9 cellular contexts compared by ENCODE assay signal in the genomic region with DNA sequence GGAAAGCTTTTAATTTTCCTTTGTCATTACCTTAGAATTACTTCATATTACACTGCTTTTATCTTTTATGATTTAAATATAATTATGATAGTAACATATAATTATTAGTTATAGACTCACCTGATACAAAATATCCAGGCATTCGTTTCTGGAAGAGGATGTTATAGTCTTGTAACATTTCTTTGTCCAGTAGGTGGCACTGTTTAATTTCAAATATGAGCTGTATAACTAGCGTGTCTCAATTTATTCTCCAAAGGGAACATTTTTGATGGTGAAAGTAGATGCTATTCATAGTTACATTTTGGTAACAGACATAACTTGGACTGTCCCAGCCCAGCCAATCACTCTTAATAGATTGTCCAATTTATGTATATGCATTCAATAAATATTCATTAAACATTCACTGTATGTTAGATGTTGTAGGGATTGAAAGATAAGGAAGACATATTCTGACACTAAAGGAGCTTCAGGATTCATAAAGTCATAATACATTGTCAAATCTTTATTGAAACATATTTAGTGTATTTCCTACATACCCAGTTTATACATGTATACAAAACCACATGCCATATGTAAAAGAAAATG. TPM values are rescaled to one million over a fixed set of nuclear protein-coding genes. Genes with fewer than 3 reads are reported as not detected.
DNase-seq lines count a peak whose midpoint lies in the region; ATAC-seq and TF ChIP-seq lines count a peak whose summit lies in the region.
"Had no signal": no experiment of that assay in that cellular context is flagged by ENCODE, and none has a peak within 500 bp of the region (broad histone marks: within the 10 kb centered on the region; RNA-seq: fewer than 3 reads in every experiment).

No MANE protein-coding gene starts in this region.

- no peak overlapping the region for H3K18ac ChIP-seq in mesendoderm (ENCODE audit: low read length)

- H3K4me1 ChIP-seq in Peyer's patch = no peaks in the 10 kb centered on the region
- H3K4me1 ChIP-seq in mesendoderm (ENCODE audit: control insufficient read depth, low read depth, low read length) = no peaks in the 10 kb centered on the region
- H3K4me1 ChIP-seq: SJSA1 had no signal

- H3K4me3 ChIP-seq in HL-60 (replicated peaks; ENCODE audit: insufficient read depth, low read length) = no peak overlapping the region
- no peak overlapping the region for H3K4me3 ChIP-seq in Peyer's patch
- H3K4me3 ChIP-seq in mesendoderm (ENCODE audit: low read length) = no peak overlapping the region
- H3K4me3 ChIP-seq: SJSA1 had no signal

- H3K36me3 ChIP-seq in Peyer's patch (no peaks in the 10 kb centered on the region), mesendoderm (ENCODE audit: control insufficient read depth, insufficient read depth, low read length) (no peaks in the 10 kb centered on the region)
- H3K36me3 ChIP-seq: SJSA1 had no signal

- H3K27me3 ChIP-seq in HL-60 (ENCODE audit: insufficient read depth, poor library complexity, severe bottlenecking) = no peaks in the 10 kb centered on the region
- no peaks in the 10 kb centered on the region for H3K27me3 ChIP-seq in Peyer's patch
- no peaks in the 10 kb centered on the region for H3K27me3 ChIP-seq in mesendoderm (ENCODE audit: insufficient read depth, low read length, poor library complexity)
- H3K27me3 ChIP-seq: SJSA1 had no signal

- H3K56ac ChIP-seq in mesendoderm (ENCODE audit: low read length) = no peak overlapping the region

- no peaks in the 10 kb centered on the region for H3K9me3 ChIP-seq in Peyer's patch
- H3K9me3 ChIP-seq: SJSA1 had no signal

- no peak overlapping the region for H3K4me2 ChIP-seq in mesendoderm (ENCODE audit: low read length)

- H3K27ac ChIP-seq in HL-60 (replicated peaks) = no peak overlapping the region
- no peak overlapping the region for H3K27ac ChIP-seq in Peyer's patch
- no peak overlapping the region for H3K27ac ChIP-seq in mesendoderm (ENCODE audit: low read depth, low read length)
- H3K27ac ChIP-seq: SJSA1 had no signal

- no peaks in the 10 kb centered on the region for H3K9me3 Mint-ChIP-seq in effector memory CD8-positive, alpha-beta T cell

- H3K4me1 Mint-ChIP-seq in effector memory CD8-positive, alpha-beta T cell (ENCODE audit: low read depth in 2 of 2) = no peaks in the 10 kb centered on the region

- no peak overlapping the region for H3K23ac ChIP-seq in mesendoderm (ENCODE audit: low read length)

- no peak overlapping the region for H4K8ac ChIP-seq in mesendoderm (ENCODE audit: low read depth, low read length)

- no peak overlapping the region for H3K4ac ChIP-seq in mesendoderm (ENCODE audit: low read depth, low read length)

- peak; percentile 78 for ATAC-seq in GM21360 (IDR thresholded peaks at IDR 0.05; ENCODE audit: unreplicated experiment)
- peak; percentile 56 for ATAC-seq in effector memory CD8-positive, alpha-beta T cell (replicated peaks)
- no peak for ATAC-seq in HG02970 (IDR thresholded peaks at IDR 0.05; ENCODE audit: low FRiP score, unreplicated experiment)

- H3K9ac ChIP-seq in mesendoderm (ENCODE audit: low read length) = no peak overlapping the region

- H2BK15ac ChIP-seq in mesendoderm (replicated peaks; ENCODE audit: low read depth) = no peak overlapping the region

- TF ChIP-seq CTCF in HL-60 (IDR thresholded peaks at IDR 0.05; ENCODE audit: insufficient read depth, low read length) (peak; percentile 37), Peyer's patch (IDR thresholded peaks at IDR 0.05) (peak; percentile 8 to 69 (median 62))

- DNase-seq in DMS114 treated with DMSO at 0.1 percent for 48 hours (lab: John Stamatoyannopoulos, UW; ENCODE audit: unreplicated experiment) (peak; percentile 38), HL-60 (ENCODE audit: low read depth in 1 of 2, low spot score in 1 of 2) (no peak), Peyer's patch (no peak), mesendoderm (peak; percentile 38)
- DNase-seq in effector memory CD8-positive, alpha-beta T cell = no peak
- no peak for DNase-seq in NK-92 treated with Interleukin-12 subunit alpha and Interleukin-12 subunit beta, amount 100 ng/mL, for 24 hours (lab: John Stamatoyannopoulos, UW)

- H2BK120ac ChIP-seq in mesendoderm (ENCODE audit: low read depth, low read length) = no peak overlapping the region

- peaks cover 0 to 18% of the 10 kb centered on the region in 2 donors for H3K27me3 Mint-ChIP-seq in effector memory CD8-positive, alpha-beta T cell

- H3K36me3 Mint-ChIP-seq in effector memory CD8-positive, alpha-beta T cell (ENCODE audit: insufficient read depth) = no peaks in the 10 kb centered on the region

- no peak overlapping the region for H3K27ac Mint-ChIP-seq in effector memory CD8-positive, alpha-beta T cell

- H2AK5ac ChIP-seq in mesendoderm (ENCODE audit: low read length) = no peak overlapping the region

- no CpG with 5 or more reads among the region's 2 CpGs for WGBS in mesendoderm (ENCODE audit: extremely low coverage, insufficient coverage, low lambda C conversion rate)

- no peak overlapping the region for H2BK5ac ChIP-seq in mesendoderm (ENCODE audit: low read length)

- no peaks in the 10 kb centered on the region for H3K79me1 ChIP-seq in mesendoderm (ENCODE audit: low read length)

- H4K5ac ChIP-seq in mesendoderm (ENCODE audit: low read length) = no peak overlapping the region

- no peaks in the 10 kb centered on the region for H3K79me2 ChIP-seq in mesendoderm (ENCODE audit: control insufficient read depth, insufficient read depth, low read length)

- no peak overlapping the region for H3K4me3 Mint-ChIP-seq in effector memory CD8-positive, alpha-beta T cell

- TF ChIP-seq POLR2A in Peyer's patch (IDR thresholded peaks at IDR 0.05) = no peak

RNA-seq across cellular contexts. Expression of gene DAW1, which starts 19.2 kb away (rescaled TPM):
- total RNA-seq in Peyer's patch = not detected
- polyA plus RNA-seq in mesendoderm (2013, experiment 1 of 2) = 0.49 TPM
- 0.52 TPM for polyA plus RNA-seq in mesendoderm (2013, experiment 2 of 2)

Comparison
In these comparisons a context has a peak if more than half of its experiments do, and no peak if none do; other contexts are left out.
1. DNase-seq: peak in DMS114 treated with DMSO at 0.1 percent for 48 hours (single experiment) and mesendoderm (single experiment); none in HL-60 (0 of 2), Peyer's patch (0 of 3), effector memory CD8-positive, alpha-beta T cell (0 of 3) and NK-92 treated with Interleukin-12 subunit alpha and Interleukin-12 subunit beta, amount 100 ng/mL, for 24 hours (single experiment).